Comparison of ENCODE assay signal across 11 cellular contexts in the genomic region with DNA sequence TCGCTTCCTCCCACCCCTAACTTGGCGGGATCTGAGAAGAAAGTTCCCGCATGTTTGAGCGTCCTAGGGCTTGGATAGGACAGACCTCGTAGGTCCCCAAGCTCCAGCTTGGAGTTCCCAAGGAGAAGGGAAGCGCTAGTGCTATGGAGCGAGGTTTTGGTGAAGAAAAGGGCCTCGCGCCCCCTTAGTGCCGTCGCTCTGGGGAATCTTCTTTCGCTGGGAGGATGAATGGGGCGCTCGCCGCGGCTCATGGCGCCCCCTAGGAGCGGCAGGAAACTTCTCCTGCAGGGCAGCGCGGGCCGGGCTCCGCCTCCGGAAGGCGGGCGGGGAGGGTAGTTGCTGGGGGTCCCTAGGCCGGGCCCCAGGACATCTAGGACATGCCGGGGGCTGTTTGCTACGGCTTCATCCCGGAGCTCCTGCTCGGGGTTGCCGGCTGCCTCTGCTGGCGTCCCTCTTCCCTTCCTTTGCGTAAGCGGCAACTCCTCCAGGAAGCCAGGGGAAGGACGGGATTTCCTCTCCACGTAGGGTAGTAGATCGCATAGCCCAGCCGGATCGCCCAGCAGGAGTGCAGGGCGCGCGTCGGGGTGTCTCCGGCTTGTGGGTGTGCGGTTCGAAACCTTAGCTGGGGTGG. TPM values are rescaled to one million over a fixed set of nuclear protein-coding genes. Genes with fewer than 3 reads are reported as not detected.
DNase-seq lines count a peak whose midpoint lies in the region; TF ChIP-seq lines count a peak whose summit lies in the region.
"Had no signal": no experiment of that assay in that cellular context is flagged by ENCODE, and none has a peak within 500 bp of the region (broad histone marks: within the 10 kb centered on the region; RNA-seq: fewer than 3 reads in every experiment).

No MANE protein-coding gene starts in this region.

- intact Hi-C loops in esophagus squamous epithelium (cut with DNase I) = no loop called here

- H3K27me3 ChIP-seq in WERI-Rb-1 (ENCODE audit: insufficient read depth, low read depth, severe bottlenecking) (peaks cover 12% of the 10 kb centered on the region), iPS-15b (ENCODE audit: control insufficient read depth, insufficient read depth, low read length) (peaks cover 98% of the 10 kb centered on the region), skeletal muscle tissue (ENCODE audit: control insufficient read depth in 3 of 3, insufficient read depth in 3 of 3, low read length in 3 of 3) (peaks cover 68 to 81% (median 75%) of the 10 kb centered on the region in 3 donors), esophagus squamous epithelium (peaks cover 6 to 89% (median 24%) of the 10 kb centered on the region in 4 donors)

- no peak overlapping the region for H3K27ac ChIP-seq in WERI-Rb-1
- no peak overlapping the region for H3K27ac ChIP-seq in skeletal muscle tissue (ENCODE audit: low read depth, low read length)
- no peak overlapping the region for H3K27ac ChIP-seq in esophagus squamous epithelium
- H3K27ac ChIP-seq: thyroid gland had no signal

- H3K9ac ChIP-seq in iPS-15b (ENCODE audit: low read depth, low read length) (peak overlapping the region; percentile 32), skeletal muscle tissue (ENCODE audit: low read depth in 1 of 3, low read length in 3 of 3) (no peak overlapping the region)

- H3K4me3 ChIP-seq in WERI-Rb-1 (ENCODE audit: low read depth, low read length) = peak overlapping the region; percentile 63
- peak overlapping the region; percentile 85 for H3K4me3 ChIP-seq in iPS-15b (ENCODE audit: low read depth, low read length)
- H3K4me3 ChIP-seq in skeletal muscle tissue (ENCODE audit: low read length in 3 of 3) = peak overlapping the region in 2 of 3 donors; percentile 29 to 41
- peak overlapping the region in 2 of 4 donors; percentile 20 to 43 for H3K4me3 ChIP-seq in esophagus squamous epithelium
- H3K4me3 ChIP-seq: thyroid gland had no signal

- TF ChIP-seq POLR2A in esophagus squamous epithelium (IDR thresholded peaks at IDR 0.05) = no peak

- TF ChIP-seq CTCF in WERI-Rb-1 (IDR thresholded peaks at IDR 0.05; ENCODE audit: low read depth, low read length) (peak; percentile 63; the same call in 1 of the 2 replicates), esophagus squamous epithelium (IDR thresholded peaks at IDR 0.05) (no peak)

- WGBS in esophagus squamous epithelium, 2 donors = 4 to 10% methylated on average over 2 to 5 of the region's 46 CpGs

- H3K36me3 ChIP-seq in WERI-Rb-1 = no peaks in the 10 kb centered on the region
- H3K36me3 ChIP-seq in iPS-15b (ENCODE audit: control insufficient read depth, insufficient read depth, low read length) = no peaks in the 10 kb centered on the region
- H3K36me3 ChIP-seq in skeletal muscle tissue (ENCODE audit: control insufficient read depth in 3 of 3, insufficient read depth in 3 of 3, low read length in 3 of 3) = no peaks in the 10 kb centered on the region
- H3K36me3 ChIP-seq in esophagus squamous epithelium = no peaks in the 10 kb centered on the region
- H3K36me3 ChIP-seq: thyroid gland had no signal

- H3K4me1 ChIP-seq in iPS-15b (ENCODE audit: control insufficient read depth, insufficient read depth, low read length) = no peaks in the 10 kb centered on the region
- H3K4me1 ChIP-seq in skeletal muscle tissue (ENCODE audit: control insufficient read depth in 3 of 3, insufficient read depth in 3 of 3, low read length in 3 of 3) = peaks cover 9 to 18% (median 15%) of the 10 kb centered on the region in 3 donors
- H3K4me1 ChIP-seq in esophagus squamous epithelium = peaks cover 0 to 28% (median 8%) of the 10 kb centered on the region in 3 donors

- DNase-seq in DMS53 (lab: John Stamatoyannopoulos, UW) = peak; percentile 60
- no peak for DNase-seq in DMS53 treated with DMSO at 0.1 percent for 48 hours (lab: John Stamatoyannopoulos, UW; ENCODE audit: unreplicated experiment)
- peak; percentile 46 for DNase-seq in WERI-Rb-1
- no peak for DNase-seq in activated CD8-positive, alpha-beta memory T cell treated with anti-CD3 and anti-CD28 coated beads for 24 hours
- no peak for DNase-seq in esophagus squamous epithelium (lab: John Stamatoyannopoulos, UW)
- no peak for DNase-seq in RKO (ENCODE audit: low spot score)
- DNase-seq: 8988T; stimulated activated CD4-positive, alpha-beta T cell treated with anti-CD3 and anti-CD28 coated beads, Interleukin-2, amount 100 ng/mL, for 24 hours; thyroid gland had no signal

- H3K9me3 ChIP-seq in WERI-Rb-1 (ENCODE audit: severe bottlenecking) = no peaks in the 10 kb centered on the region
- no peaks in the 10 kb centered on the region for H3K9me3 ChIP-seq in iPS-15b (ENCODE audit: control insufficient read depth, insufficient read depth, low read length)
- H3K9me3 ChIP-seq in skeletal muscle tissue (ENCODE audit: control insufficient read depth in 3 of 3, low read length in 3 of 3) = no peaks in the 10 kb centered on the region
- H3K9me3 ChIP-seq in esophagus squamous epithelium = peaks cover 0 to 8% (median 0%) of the 10 kb centered on the region in 3 donors
- H3K9me3 ChIP-seq: thyroid gland had no signal

RNA-seq across cellular contexts. Expression of a gene that starts 11.9 kb away (rescaled TPM):
- total RNA-seq in skeletal muscle tissue (not detected), esophagus squamous epithelium (not detected)
- total RNA-seq: thyroid gland had no signal

Comparison
In these comparisons a context has a peak if more than half of its experiments do, and no peak if none do; other contexts are left out.
1. DNase-seq: peak in DMS53 (single experiment) and WERI-Rb-1 (single experiment); none in DMS53 treated with DMSO at 0.1 percent for 48 hours (single experiment), activated CD8-positive, alpha-beta memory T cell treated with anti-CD3 and anti-CD28 coated beads for 24 hours (single experiment), esophagus squamous epithelium (single experiment) and RKO (single experiment).